In genomic region chr9:15553528-15553898, GRCh38 we compare ENCODE assay signal across 8 cellular contexts. TPM values are rescaled to one million over a fixed set of nuclear protein-coding genes. Genes with fewer than 3 reads are reported as not detected.
DNase-seq lines count a peak whose midpoint lies in the region; ATAC-seq and TF ChIP-seq lines count a peak whose summit lies in the region.

No MANE protein-coding gene starts in this region.

- TF ChIP-seq CTCF in WERI-Rb-1 (IDR thresholded peaks at IDR 0.05; ENCODE audit: low read depth, low read length) (no peak), testis (IDR thresholded peaks at IDR 0.05) (no peak)

- no peaks in the 10 kb centered on the region for H3K36me3 ChIP-seq in WERI-Rb-1
- no peaks in the 10 kb centered on the region for H3K36me3 ChIP-seq in iPS-18a (ENCODE audit: control insufficient read depth, low read depth, low read length)
- no peaks in the 10 kb centered on the region for H3K36me3 ChIP-seq in testis (ENCODE audit: low read depth, missing control alignments)

- peaks cover 18% of the 10 kb centered on the region for H3K4me1 Mint-ChIP-seq in activated T-cell treated with anti-CD3 and anti-CD28 coated beads, Interleukin-2, amount 50 U/mL, for 24 hours (ENCODE audit: low read depth)

- no peaks in the 10 kb centered on the region for H3K27me3 ChIP-seq in WERI-Rb-1 (ENCODE audit: insufficient read depth, low read depth, severe bottlenecking)
- no peaks in the 10 kb centered on the region for H3K27me3 ChIP-seq in iPS-18a (ENCODE audit: control insufficient read depth, insufficient read depth, low read length)
- no peaks in the 10 kb centered on the region for H3K27me3 ChIP-seq in testis

- no peaks in the 10 kb centered on the region for H3K9me3 Mint-ChIP-seq in activated T-cell treated with anti-CD3 and anti-CD28 coated beads, Interleukin-2, amount 50 U/mL, for 24 hours

- no peaks in the 10 kb centered on the region for H3K27me3 Mint-ChIP-seq in activated T-cell treated with anti-CD3 and anti-CD28 coated beads, Interleukin-2, amount 50 U/mL, for 24 hours

- H3K27ac ChIP-seq in WERI-Rb-1 (peak overlapping the region; percentile 74; the same call in 1 of the 2 replicates), iPS-18a (ENCODE audit: low read length) (no peak overlapping the region), testis (peak overlapping the region; percentile 88 to 92)

- H3K4me1 ChIP-seq in iPS-18a (ENCODE audit: control insufficient read depth, low read depth, low read length) (peaks cover 5% of the 10 kb centered on the region), testis (peaks cover 3% of the 10 kb centered on the region)

- peak overlapping the region; percentile 85 for H3K4me3 Mint-ChIP-seq in activated T-cell treated with anti-CD3 and anti-CD28 coated beads, Interleukin-2, amount 50 U/mL, for 24 hours

- H3K4me3 ChIP-seq in WERI-Rb-1 (ENCODE audit: low read depth, low read length) (peak overlapping the region; percentile 74), iPS-18a (ENCODE audit: low read length) (peak overlapping the region; percentile 67), testis (peak overlapping the region; percentile 79 to 87)

- H3K9me3 ChIP-seq in WERI-Rb-1 (ENCODE audit: severe bottlenecking) = no peaks in the 10 kb centered on the region
- no peaks in the 10 kb centered on the region for H3K9me3 ChIP-seq in iPS-18a (ENCODE audit: control insufficient read depth, low read depth, low read length)
- no peaks in the 10 kb centered on the region for H3K9me3 ChIP-seq in testis

- peak; percentile 19 for ATAC-seq in HG02884 (IDR thresholded peaks at IDR 0.05; ENCODE audit: unreplicated experiment)

- peaks cover 2% of the 10 kb centered on the region for H3K36me3 Mint-ChIP-seq in activated T-cell treated with anti-CD3 and anti-CD28 coated beads, Interleukin-2, amount 50 U/mL, for 24 hours (ENCODE audit: low read depth)

- intact Hi-C loops in testis (cut with DNase I; ENCODE audit: low total_unique reads) = no loop called here

- no peak for DNase-seq in activated T-cell treated with anti-CD3 and anti-CD28 coated beads, Interleukin-2, amount 50 U/mL, for 24 hours
- DNase-seq in activated T-cell treated with anti-CD3 and anti-CD28 coated beads for 4 hours (no peak), WERI-Rb-1 (no peak), testis (no peak), SHP77 (lab: John Stamatoyannopoulos, UW) (no peak), dedifferentiated amniotic fluid mesenchymal stem cell (ENCODE audit: extremely low spot score) (no peak)

- H3K27ac Mint-ChIP-seq in activated T-cell treated with anti-CD3 and anti-CD28 coated beads, Interleukin-2, amount 50 U/mL, for 24 hours = peak overlapping the region; percentile 89

- no peak for TF ChIP-seq POLR2A in testis (IDR thresholded peaks at IDR 0.05)

- 1 to 2% methylated on average over 10 to 13 of the region's 13 CpGs for WGBS in testis, 2 donors

- peak overlapping the region; percentile 74 for H3K9ac ChIP-seq in iPS-18a (ENCODE audit: low read length)

RNA-seq across cellular contexts. Expression of gene CCDC171, which starts 0.7 kb away (rescaled TPM):
- total RNA-seq in testis = 10 to 100 TPM; 21.4 to 30.2 TPM
- 13.2 TPM for polyA plus RNA-seq in testis (ENCODE audit: insufficient read depth, low read depth, low replicate concordance)

RNA-seq across cellular contexts. Expression of gene PSIP1, which starts 42.7 kb away (rescaled TPM):
- total RNA-seq in testis = 10 to 100 TPM; 93.4 to 98.2 TPM
- 57.3 TPM for polyA plus RNA-seq in testis (ENCODE audit: insufficient read depth, low read depth, low replicate concordance)
